8 cellular contexts compared by ENCODE assay signal in genomic region chrX:153334654-153335295, GRCh38. TPM values are rescaled to one million over a fixed set of nuclear protein-coding genes. Genes with fewer than 3 reads are reported as not detected.
DNase-seq lines count a peak whose midpoint lies in the region; ATAC-seq and TF ChIP-seq lines count a peak whose summit lies in the region.

No MANE protein-coding gene starts in this region.

- ATAC-seq in Panc1, result no peak
- ATAC-seq in GM19467 (IDR thresholded peaks at IDR 0.05; ENCODE audit: unreplicated experiment), result no peak
- ATAC-seq in GM18519 (IDR thresholded peaks at IDR 0.05; ENCODE audit: low FRiP score, unreplicated experiment), result no peak

- no peak for TF ChIP-seq CTCF in DOHH2 (IDR thresholded peaks at IDR 0.05; ENCODE audit: low read depth, low read length, poor library complexity, severe bottlenecking)
- TF ChIP-seq CTCF in Panc1 (IDR thresholded peaks at IDR 0.05), result no peak

- H3K27me3 ChIP-seq in DOHH2 (ENCODE audit: control insufficient read depth, low read length) (no peaks in the 10 kb centered on the region), Panc1 (ENCODE audit: control insufficient read depth, insufficient read depth, low read length) (no peaks in the 10 kb centered on the region), esophagus (ENCODE audit: control insufficient read depth in 1 of 2, insufficient read depth in 2 of 2, low read length in 2 of 2) (no peaks in the 10 kb centered on the region), trophoblast cell (ENCODE audit: insufficient read depth, low read length) (no peaks in the 10 kb centered on the region)

- no TSS peak for BruUV-seq in Panc1 (replicated peaks; lab: Mats Ljungman, UMichigan)

- peaks cover 22% of the 10 kb centered on the region for H3K36me3 ChIP-seq in DOHH2 (ENCODE audit: control insufficient read depth, low read length)
- H3K36me3 ChIP-seq in Panc1 (ENCODE audit: control insufficient read depth, insufficient read depth, low read length), result no peaks in the 10 kb centered on the region
- no peaks in the 10 kb centered on the region for H3K36me3 ChIP-seq in esophagus (ENCODE audit: control insufficient read depth in 2 of 2, insufficient read depth in 2 of 2, low read length in 1 of 2)
- peaks cover 8 to 9% of the 10 kb centered on the region in 2 experiments for H3K36me3 ChIP-seq in trophoblast cell (ENCODE audit: control insufficient read depth in 1 of 2, insufficient read depth in 2 of 2, low read length in 2 of 2)

- no peaks in the 10 kb centered on the region for H3F3A ChIP-seq in DOHH2 (ENCODE audit: control insufficient read depth, insufficient read depth)

- DNase-seq in Panc1 (ENCODE audit: low read depth, low spot score) (no peak), trophoblast cell (no peak), NCI-H69 (lab: John Stamatoyannopoulos, UW) (no peak), KBM-7 (no peak)

- H3K23ac ChIP-seq in trophoblast cell (ENCODE audit: low read length), result no peak overlapping the region

- intact Hi-C loops in Panc1 (cut with micrococcal nuclease; ENCODE audit: unreplicated experiment), result no loop called here

- peak overlapping the region; percentile 66 for H4K91ac ChIP-seq in trophoblast cell (ENCODE audit: low read depth, low read length)

- H2BK120ac ChIP-seq in trophoblast cell (ENCODE audit: insufficient read depth, low read length, poor library complexity), result no peak overlapping the region

- 27 to 41% methylated on average over 13 to 15 of the region's 16 CpGs for WGBS in esophagus, 2 donors
- no CpG with 5 or more reads among the region's 16 CpGs for WGBS in trophoblast cell (ENCODE audit: extremely low coverage, insufficient coverage, insufficient read length)

- H3K9me3 ChIP-seq in DOHH2 (ENCODE audit: control insufficient read depth, insufficient read depth, low read length) (no peaks in the 10 kb centered on the region), Panc1 (ENCODE audit: control insufficient read depth, insufficient read depth, low read depth, low read length) (no peaks in the 10 kb centered on the region), esophagus (ENCODE audit: control insufficient read depth in 2 of 2, insufficient read depth in 1 of 2, low read depth in 1 of 2, low read length in 1 of 2) (peaks cover 0 to 2% of the 10 kb centered on the region in 2 donors), trophoblast cell (ENCODE audit: insufficient read depth, low read depth, low read length) (no peaks in the 10 kb centered on the region)

- peak overlapping the region; percentile 81 for H3K4me3 ChIP-seq in DOHH2 (ENCODE audit: low read length)
- H3K4me3 ChIP-seq in Panc1 (ENCODE audit: low read depth in 2 of 2, low read length in 2 of 2), result peak overlapping the region; percentile 61 to 69
- H3K4me3 ChIP-seq in esophagus (ENCODE audit: low read depth in 1 of 2, low read length in 2 of 2), result peak overlapping the region; percentile 47 to 69
- peak overlapping the region; percentile 92 for H3K4me3 ChIP-seq in trophoblast cell (ENCODE audit: low read depth, low read length)

- H3K9ac ChIP-seq in trophoblast cell (ENCODE audit: low read length), result peak overlapping the region; percentile 66

- H3K14ac ChIP-seq in trophoblast cell (ENCODE audit: low read length), result peak overlapping the region; percentile 55

- H3K4me2 ChIP-seq in DOHH2 (ENCODE audit: low read length) (peak overlapping the region; percentile 68), trophoblast cell (ENCODE audit: low read length) (peak overlapping the region; percentile 69)

- POLR2A ChIA-PET in Panc1 (lab: Charles Lee), result no interaction called here

- H3K9me2 ChIP-seq in DOHH2 (replicated peaks; ENCODE audit: control insufficient read depth, low read length), result no peaks in the 10 kb centered on the region

- H3K4me1 ChIP-seq in DOHH2 (ENCODE audit: control insufficient read depth, low read length), result peaks cover 24% of the 10 kb centered on the region
- no peaks in the 10 kb centered on the region for H3K4me1 ChIP-seq in Panc1 (ENCODE audit: control insufficient read depth, insufficient read depth, low read length)
- H3K4me1 ChIP-seq in esophagus (ENCODE audit: control insufficient read depth in 2 of 2, insufficient read depth in 2 of 2, low read length in 1 of 2), result no peaks in the 10 kb centered on the region
- H3K4me1 ChIP-seq in trophoblast cell (ENCODE audit: control insufficient read depth in 1 of 2, insufficient read depth in 2 of 2, low read length in 2 of 2), result peaks cover 0 to 6% of the 10 kb centered on the region in 2 experiments

- H2BK12ac ChIP-seq in trophoblast cell (ENCODE audit: low read length), result no peak overlapping the region

- H4K20me1 ChIP-seq in DOHH2 (ENCODE audit: control insufficient read depth, insufficient read depth, low read depth, low read length), result no peaks in the 10 kb centered on the region

- CTCF ChIA-PET in Panc1 (lab: Charles Lee), result no interaction called here

- no peak overlapping the region for H2AK5ac ChIP-seq in trophoblast cell (ENCODE audit: low read length)

- H3K79me1 ChIP-seq in trophoblast cell (ENCODE audit: low read length), result peaks cover 6% of the 10 kb centered on the region

- no peak overlapping the region for H3K27ac ChIP-seq in DOHH2 (ENCODE audit: low read depth, low read length)
- no peak overlapping the region; the same call in 1 of the 2 replicates for H3K27ac ChIP-seq in Panc1 (ENCODE audit: low read length)
- H3K27ac ChIP-seq in esophagus (ENCODE audit: low read depth in 2 of 2, low read length in 1 of 2), result no peak overlapping the region
- H3K27ac ChIP-seq in trophoblast cell (ENCODE audit: low read depth, low read length), result no peak overlapping the region

- peak overlapping the region; percentile 80 for H4K12ac ChIP-seq in trophoblast cell (ENCODE audit: low read depth, low read length)

- H2BK5ac ChIP-seq in trophoblast cell (ENCODE audit: low read depth, low read length, poor library complexity), result no peak overlapping the region

- peaks cover 36% of the 10 kb centered on the region for H3K79me2 ChIP-seq in DOHH2 (ENCODE audit: control insufficient read depth, low read length)
- peaks cover 5% of the 10 kb centered on the region for H3K79me2 ChIP-seq in trophoblast cell (ENCODE audit: control insufficient read depth, insufficient read depth, low read length, poor library complexity)

- peak overlapping the region; percentile 74 for H3K18ac ChIP-seq in trophoblast cell (ENCODE audit: low read length)

- peak overlapping the region; percentile 66 for H2AFZ ChIP-seq in trophoblast cell (ENCODE audit: insufficient read depth, low read length, poor library complexity)

- in situ Hi-C loops in Panc1 (cut with HindIII; ENCODE audit: low pct_unique_long_range_greater_than_20kb, low sequenced_read_pairs), result no loop called here
- in situ Hi-C loops in KBM-7 (cut with MboI; ENCODE audit: low pct_unique_long_range_greater_than_20kb, low sequenced_read_pairs), result no loop called here

- peak overlapping the region; percentile 62 for H3K4ac ChIP-seq in trophoblast cell (ENCODE audit: low read depth, low read length)

- peak overlapping the region; percentile 54 for H4K8ac ChIP-seq in trophoblast cell (ENCODE audit: low read depth, low read length)

RNA-seq across cellular contexts. Expression of gene ZNF275, which starts 0.8 kb away (rescaled TPM):
- 5.0 TPM for total RNA-seq in Panc1 (2021; ENCODE audit: unreplicated experiment)
- polyA plus RNA-seq in Panc1 (2012; ENCODE audit: insufficient read length), result 2.6 TPM
- polyA plus RNA-seq in esophagus, result 1 to 10 TPM in 1 of 2 donors, under 1 TPM in 1; 0.71 to 1.6 TPM
- polyA plus RNA-seq in trophoblast cell (2013), result 6.2 and 6.4 TPM in 2 replicates

RNA-seq across cellular contexts. Expression of gene PNMA6F, which starts 13.2 kb away (rescaled TPM):
- total RNA-seq in Panc1 (2021; ENCODE audit: unreplicated experiment), result not detected
- not detected for polyA plus RNA-seq in Panc1 (2012; ENCODE audit: insufficient read length)
- not detected for polyA plus RNA-seq in esophagus
- not detected in 2 replicates for polyA plus RNA-seq in trophoblast cell (2013)
